Comparison of ENCODE assay signal across 33 cellular contexts in the genomic region with DNA sequence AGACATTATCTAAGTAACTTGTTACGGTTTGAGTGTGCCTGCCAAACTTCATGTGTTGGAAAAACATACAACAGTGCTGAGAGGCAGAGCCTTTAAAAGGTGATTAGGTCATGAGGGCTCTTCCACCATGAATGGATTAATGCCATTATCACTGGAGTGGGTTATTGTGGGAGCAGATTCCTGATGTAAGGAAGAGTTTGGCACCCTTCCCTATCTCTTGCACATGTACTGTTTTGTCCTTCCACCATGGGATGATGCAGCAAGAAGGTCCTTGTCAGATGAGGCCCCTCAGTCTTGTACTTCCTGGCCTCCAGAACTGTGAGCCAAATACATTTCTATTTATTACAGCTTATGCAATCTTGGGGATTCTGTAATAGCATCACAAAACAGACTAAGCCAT.
DNase-seq lines count a peak whose midpoint lies in the region; ATAC-seq lines count a peak whose summit lies in the region.
"Had no signal": no experiment of that assay in that cellular context is flagged by ENCODE, and none has a peak within 500 bp of the region (broad histone marks: within the 10 kb centered on the region; RNA-seq: fewer than 3 reads in every experiment).

No MANE protein-coding gene starts in this region.

- H3K27me3 Mint-ChIP-seq in stimulated activated memory B cell treated with anti-CD40 and anti-IgM and Interleukin-4, amounts not matched to agents 10 μg/mL and 1 μg/mL and 100 μg/mL, for 72 hours, result no peaks in the 10 kb centered on the region
- H3K27me3 Mint-ChIP-seq: activated CD8-positive, alpha-beta memory T cell treated with anti-CD3 and anti-CD28 coated beads, Interleukin-2, amount 10 ng/mL, durations not matched to agents 7 days and 5 days had no signal

- DNase-seq in HCEC 1CT (peak; percentile 9), MG63 (peak; percentile 14), fibroblast of gingiva (ENCODE audit: low read depth) (peak; percentile 37), mesenchymal stem cell (peak; percentile 44), activated gamma-delta T cell (lab: John Stamatoyannopoulos, UW) (no peak), NCI-H1417 (lab: John Stamatoyannopoulos, UW) (no peak)
- DNase-seq: activated CD8-positive, alpha-beta memory T cell treated with anti-CD3 and anti-CD28 coated beads, Interleukin-2, amount 10 ng/mL, durations not matched to agents 7 days and 5 days; activated gamma-delta T cell treated with Interleukin-2 at 50 U/mL for 16 hours; activated T-cell treated with anti-CD3 and anti-CD28 coated beads, Interleukin-2, amount 50 U/mL, for 4 hours; body of pancreas; cerebellar nuclear complex; DMS153; dorsolateral prefrontal cortex; glutamatergic neuron; H9; NCI-H1436 treated with DMSO at 0.1 percent for 48 hours; NCI-H2081 treated with DMSO at 0.1 percent for 48 hours; sigmoid colon; SK-N-SH; stimulated activated CD4-positive, alpha-beta T cell treated with anti-CD3 and anti-CD28 coated beads, Interleukin-4, amount 100 ng/mL, for 4 hours; substantia nigra; upper lobe of right lung had no signal

- H3K9ac ChIP-seq in mesenchymal stem cell (ENCODE audit: low read length), result no peak overlapping the region
- H3K9ac ChIP-seq: BLaER1 treated with 17β-estradiol and CSF1 and Interleukin-3, amounts not matched to agents 10 nM and 100 nM; KMS-11; SK-N-SH had no signal

- no peaks in the 10 kb centered on the region for H3K9me3 ChIP-seq in MG63
- no peaks in the 10 kb centered on the region for H3K9me3 ChIP-seq in mesenchymal stem cell (ENCODE audit: control insufficient read depth, low read length)
- H3K9me3 ChIP-seq: BLaER1 treated with 17β-estradiol and CSF1 and Interleukin-3, amounts not matched to agents 10 nM and 100 nM; body of pancreas; esophagus muscularis mucosa; prostate gland; sigmoid colon; SK-N-SH; upper lobe of right lung had no signal

- no peaks in the 10 kb centered on the region for H3K79me1 ChIP-seq in mesenchymal stem cell (replicated peaks; ENCODE audit: low read length, poor library complexity, severe bottlenecking)

- no peak overlapping the region for H3K27ac Mint-ChIP-seq in stimulated activated memory B cell treated with anti-CD40 and anti-IgM and Interleukin-4, amounts not matched to agents 10 μg/mL and 1 μg/mL and 100 μg/mL, for 72 hours
- H3K27ac Mint-ChIP-seq: activated CD8-positive, alpha-beta memory T cell treated with anti-CD3 and anti-CD28 coated beads, Interleukin-2, amount 10 ng/mL, durations not matched to agents 7 days and 5 days; H9; stimulated activated effector memory CD8-positive, alpha-beta T cell treated with anti-CD3 and anti-CD28 coated beads, Interleukin-12 subunit alpha, Interleukin-12 subunit beta, amount 100 ng/mL, for 72 hours; T-helper 1 cell treated with Interleukin-12 subunit alpha and Interleukin-12 subunit beta and Interleukin-4 antibody, amounts not matched to agents 30 μg/mL and 1 μg/mL, for 36 hours had no signal

- no peak for ATAC-seq in stimulated activated memory B cell treated with anti-CD40 and anti-IgM and Interleukin-4, amounts not matched to agents 10 μg/mL and 1 μg/mL and 100 μg/mL, for 72 hours
- ATAC-seq in GM21367 (IDR thresholded peaks at IDR 0.05; ENCODE audit: unreplicated experiment), result no peak
- ATAC-seq: activated CD8-positive, alpha-beta memory T cell treated with anti-CD3 and anti-CD28 coated beads, Interleukin-2, amount 10 ng/mL, durations not matched to agents 7 days and 5 days; activated T-cell treated with anti-CD3 and anti-CD28 coated beads, Interleukin-2, amount 50 U/mL, for 4 hours; body of pancreas; GM12878; left lobe of liver; stimulated activated effector memory CD8-positive, alpha-beta T cell treated with anti-CD3 and anti-CD28 coated beads, Interleukin-12 subunit alpha, Interleukin-12 subunit beta, amount 100 ng/mL, for 72 hours; upper lobe of right lung had no signal

- WGBS in mesenchymal stem cell, result 21% methylated on average over 1 of the region's 1 CpG

- no peak overlapping the region for H2AFZ ChIP-seq in mesenchymal stem cell (ENCODE audit: low read depth, low read length)

- no peak overlapping the region for H3K18ac ChIP-seq in mesenchymal stem cell (ENCODE audit: low read depth in 1 of 2, low read length in 2 of 2)

- no peak overlapping the region for H2BK15ac ChIP-seq in mesenchymal stem cell (ENCODE audit: low read depth, poor library complexity, severe bottlenecking)

- no peak overlapping the region for H2AK5ac ChIP-seq in mesenchymal stem cell (ENCODE audit: low read length, severe bottlenecking)

- H3K36me3 Mint-ChIP-seq in stimulated activated memory B cell treated with anti-CD40 and anti-IgM and Interleukin-4, amounts not matched to agents 10 μg/mL and 1 μg/mL and 100 μg/mL, for 72 hours, result no peaks in the 10 kb centered on the region
- H3K36me3 Mint-ChIP-seq: activated CD8-positive, alpha-beta memory T cell treated with anti-CD3 and anti-CD28 coated beads, Interleukin-2, amount 10 ng/mL, durations not matched to agents 7 days and 5 days; mesothelial cell of epicardium; stimulated activated effector memory CD8-positive, alpha-beta T cell treated with anti-CD3 and anti-CD28 coated beads, Interleukin-12 subunit alpha, Interleukin-12 subunit beta, amount 100 ng/mL, for 72 hours had no signal

- H4K91ac ChIP-seq in mesenchymal stem cell (ENCODE audit: low read length), result no peak overlapping the region

- no peaks in the 10 kb centered on the region for H3K4me1 ChIP-seq in mesenchymal stem cell (ENCODE audit: control insufficient read depth, insufficient read depth, low read depth, low read length)
- H3K4me1 ChIP-seq: BLaER1 treated with 17β-estradiol and CSF1 and Interleukin-3, amounts not matched to agents 10 nM and 100 nM; body of pancreas; esophagus muscularis mucosa; prostate gland; sigmoid colon; upper lobe of right lung had no signal

- no peak overlapping the region for H3K4ac ChIP-seq in mesenchymal stem cell (ENCODE audit: low read depth in 1 of 2, low read length in 2 of 2)

- H3K4me3 Mint-ChIP-seq in stimulated activated memory B cell treated with anti-CD40 and anti-IgM and Interleukin-4, amounts not matched to agents 10 μg/mL and 1 μg/mL and 100 μg/mL, for 72 hours, result no peak overlapping the region
- H3K4me3 Mint-ChIP-seq: activated CD8-positive, alpha-beta memory T cell treated with anti-CD3 and anti-CD28 coated beads, Interleukin-2, amount 10 ng/mL, durations not matched to agents 7 days and 5 days; activated T-cell treated with anti-CD3 and anti-CD28 coated beads, Interleukin-2, amount 50 U/mL, for 4 hours; H9; mesothelial cell of epicardium; stimulated activated effector memory CD8-positive, alpha-beta T cell treated with anti-CD3 and anti-CD28 coated beads, Interleukin-12 subunit alpha, Interleukin-12 subunit beta, amount 100 ng/mL, for 72 hours; T-helper 1 cell treated with Interleukin-12 subunit alpha and Interleukin-12 subunit beta and Interleukin-4 antibody, amounts not matched to agents 30 μg/mL and 1 μg/mL, for 36 hours had no signal

- no peak overlapping the region for H3K23ac ChIP-seq in mesenchymal stem cell (ENCODE audit: low read length in 2 of 2)

- H3K4me3 ChIP-seq in MG63 (no peak overlapping the region), mesenchymal stem cell (ENCODE audit: insufficient read depth in 1 of 2, low read depth in 1 of 2, low read length in 2 of 2) (no peak overlapping the region)
- H3K4me3 ChIP-seq: BLaER1 treated with 17β-estradiol and CSF1 and Interleukin-3, amounts not matched to agents 10 nM and 100 nM; body of pancreas; dorsolateral prefrontal cortex; esophagus muscularis mucosa; GM12878; prostate gland; sigmoid colon; upper lobe of right lung had no signal

- no peaks in the 10 kb centered on the region for H3K4me1 Mint-ChIP-seq in stimulated activated memory B cell treated with anti-CD40 and anti-IgM and Interleukin-4, amounts not matched to agents 10 μg/mL and 1 μg/mL and 100 μg/mL, for 72 hours
- H3K4me1 Mint-ChIP-seq: activated CD8-positive, alpha-beta memory T cell treated with anti-CD3 and anti-CD28 coated beads, Interleukin-2, amount 10 ng/mL, durations not matched to agents 7 days and 5 days; stimulated activated effector memory CD8-positive, alpha-beta T cell treated with anti-CD3 and anti-CD28 coated beads, Interleukin-12 subunit alpha, Interleukin-12 subunit beta, amount 100 ng/mL, for 72 hours had no signal

- H2BK12ac ChIP-seq in mesenchymal stem cell (ENCODE audit: low read length in 2 of 2), result no peak overlapping the region

- no peak overlapping the region for H4K8ac ChIP-seq in mesenchymal stem cell (ENCODE audit: low read length)

- no peak overlapping the region for H3K4me2 ChIP-seq in mesenchymal stem cell (ENCODE audit: low read length, poor library complexity, severe bottlenecking)
- H3K4me2 ChIP-seq: BLaER1 treated with 17β-estradiol and CSF1 and Interleukin-3, amounts not matched to agents 10 nM and 100 nM; KMS-11; SK-N-SH had no signal

- no peak overlapping the region for H2BK120ac ChIP-seq in mesenchymal stem cell (ENCODE audit: low read depth, low read length)

- peaks cover 6% of the 10 kb centered on the region for H3K9me3 Mint-ChIP-seq in stimulated activated memory B cell treated with anti-CD40 and anti-IgM and Interleukin-4, amounts not matched to agents 10 μg/mL and 1 μg/mL and 100 μg/mL, for 72 hours
- H3K9me3 Mint-ChIP-seq: H9, mesothelial cell of epicardium had no signal

- H2BK5ac ChIP-seq in mesenchymal stem cell (ENCODE audit: low read depth, low read length, poor library complexity, severe bottlenecking), result no peak overlapping the region

- H3K27ac ChIP-seq in mesenchymal stem cell (ENCODE audit: low read length, poor library complexity, severe bottlenecking), result no peak overlapping the region
- H3K27ac ChIP-seq: BLaER1 treated with 17β-estradiol and CSF1 and Interleukin-3, amounts not matched to agents 10 nM and 100 nM; body of pancreas; dorsolateral prefrontal cortex; esophagus muscularis mucosa; KMS-11; prostate gland; sigmoid colon; upper lobe of right lung had no signal

- H3K27me3 ChIP-seq in MG63 (no peaks in the 10 kb centered on the region), mesenchymal stem cell (ENCODE audit: control insufficient read depth in 1 of 2, insufficient read depth in 1 of 2, low read length in 2 of 2) (no peaks in the 10 kb centered on the region)
- H3K27me3 ChIP-seq: BLaER1 treated with 17β-estradiol and CSF1 and Interleukin-3, amounts not matched to agents 10 nM and 100 nM; body of pancreas; dorsolateral prefrontal cortex; esophagus muscularis mucosa; sigmoid colon; upper lobe of right lung had no signal

- H3K36me3 ChIP-seq in MG63 (no peaks in the 10 kb centered on the region), mesenchymal stem cell (ENCODE audit: control insufficient read depth in 1 of 2, insufficient read depth in 2 of 2, low read depth in 1 of 2, low read length in 2 of 2) (no peaks in the 10 kb centered on the region)
- H3K36me3 ChIP-seq: BLaER1 treated with 17β-estradiol and CSF1 and Interleukin-3, amounts not matched to agents 10 nM and 100 nM; esophagus muscularis mucosa; prostate gland; sigmoid colon; upper lobe of right lung had no signal

- no peak overlapping the region for H3K14ac ChIP-seq in mesenchymal stem cell (ENCODE audit: low read length in 2 of 2)

Comparison
In these comparisons a context has a peak if more than half of its experiments do, and no peak if none do; other contexts are left out.
1. DNase-seq: peak in HCEC 1CT (single experiment), MG63 (single experiment), fibroblast of gingiva (single experiment) and mesenchymal stem cell (single experiment); none in activated gamma-delta T cell (single experiment) and NCI-H1417 (0 of 3).